Comparison of ENCODE assay signal across 8 cellular contexts in the genomic region with DNA sequence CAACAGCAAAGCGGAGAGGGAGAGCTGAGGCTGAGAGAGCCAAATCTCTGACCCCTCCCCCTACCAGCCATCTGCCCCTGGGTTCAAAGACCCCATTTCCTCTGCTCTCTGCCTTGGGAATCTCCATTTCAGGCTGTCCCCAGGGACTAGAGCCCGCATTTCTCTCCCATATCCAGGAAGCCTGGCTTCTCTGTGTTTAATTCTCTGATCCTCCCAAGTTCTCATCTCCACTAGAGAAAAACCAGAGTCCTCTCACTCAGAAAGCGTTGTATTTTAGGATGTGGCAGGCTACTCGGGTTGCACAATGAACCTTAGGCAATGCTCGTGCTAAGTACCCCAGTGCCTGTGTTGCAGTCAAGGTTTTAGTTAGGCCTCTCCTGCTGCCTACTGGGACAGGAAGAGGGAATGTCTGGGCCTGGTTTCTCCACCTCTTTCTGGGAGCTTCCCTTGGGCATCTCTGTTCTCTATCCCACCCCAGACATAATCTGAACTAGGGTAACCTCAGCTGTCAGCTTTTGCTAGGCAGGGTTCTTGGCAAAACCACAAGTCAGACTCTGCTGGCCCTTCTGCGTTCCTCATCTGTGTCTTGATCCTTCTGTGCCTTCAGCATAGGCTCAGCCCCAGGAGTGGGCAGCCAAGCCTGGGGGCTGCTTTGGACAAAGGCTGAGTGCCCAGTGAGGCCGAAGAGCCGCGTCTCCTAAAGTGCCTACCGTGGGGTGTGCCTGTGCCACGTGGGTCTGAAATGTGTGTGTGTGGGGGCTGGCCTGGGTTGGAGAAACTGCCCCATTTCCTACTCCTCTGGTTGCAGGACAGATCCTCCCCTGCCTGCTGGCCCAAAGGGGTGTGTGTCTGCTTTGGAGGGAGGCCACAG.
A peak's percentile ranks its signal among the peaks of the same experiment; 100 is the strongest.
DNase-seq lines count a peak whose midpoint lies in the region; ATAC-seq, FAIRE-seq and TF ChIP-seq lines count a peak whose summit lies in the region.

No MANE protein-coding gene starts in this region.

- CTCF ChIA-PET in activated CD4-positive, alpha-beta T cell treated with anti-CD3 and anti-CD28 coated beads, Interleukin-2, amount 10 ng/mL, durations not matched to agents 7 days and 5 days (lab: Charles Lee) = no interaction called here
- CTCF ChIA-PET in T-cell (lab: Charles Lee) (no interaction called here), GM10248 (lab: Yijun Ruan, JAX) (interaction anchor here (1.3 kb wide), 1 partner anchor 14 kb away, joined by 3 read pairs; no protein-coding TSS in a partner anchor)

- no peaks in the 10 kb centered on the region for H3K9me2 ChIP-seq in hepatocyte (replicated peaks; ENCODE audit: insufficient read depth)

- H3K4me3 ChIP-seq in hepatocyte (no peak overlapping the region), stomach (no peak overlapping the region)

- TF ChIP-seq CTCF in hepatocyte (IDR thresholded peaks at IDR 0.05; ENCODE audit: poor library complexity) = no peak
- no peak for TF ChIP-seq CTCF in stomach (IDR thresholded peaks at IDR 0.05)
- TF ChIP-seq CTCF in GM10248 (IDR thresholded peaks at IDR 0.05; ENCODE audit: control extremely low read depth, extremely low read depth, low read depth, missing control alignments) = no peak

- 71% methylated on average over 11 of the region's 11 CpGs for WGBS in hepatocyte (ENCODE audit: low lambda C conversion rate, missing lambda C conversion rate)
- 47 to 77% (median 73%) methylated on average over 11 of the region's 11 CpGs for WGBS in stomach, 5 donors

- H3K27ac ChIP-seq in hepatocyte (peak overlapping the region; percentile 33), stomach (peak overlapping the region; percentile 24 to 87 (median 79))

- no peak overlapping the region for H3K4me2 ChIP-seq in hepatocyte

- H3K27ac Mint-ChIP-seq in activated CD4-positive, alpha-beta T cell treated with anti-CD3 and anti-CD28 coated beads, Interleukin-2, amount 10 ng/mL, durations not matched to agents 7 days and 5 days = peak overlapping the region; percentile 86
- peak overlapping the region; percentile 76 to 82 for H3K27ac Mint-ChIP-seq in T-cell

- no peaks in the 10 kb centered on the region for H3K9me3 Mint-ChIP-seq in activated CD4-positive, alpha-beta T cell treated with anti-CD3 and anti-CD28 coated beads, Interleukin-2, amount 10 ng/mL, durations not matched to agents 7 days and 5 days
- no peaks in the 10 kb centered on the region for H3K9me3 Mint-ChIP-seq in T-cell

- peaks cover 19% of the 10 kb centered on the region for H3K4me1 Mint-ChIP-seq in activated CD4-positive, alpha-beta T cell treated with anti-CD3 and anti-CD28 coated beads, Interleukin-2, amount 10 ng/mL, durations not matched to agents 7 days and 5 days
- H3K4me1 Mint-ChIP-seq in T-cell = peaks cover 28 to 41% (median 31%) of the 10 kb centered on the region in 3 donors

- H3K4me1 ChIP-seq in hepatocyte (ENCODE audit: insufficient read depth) (peaks cover 28% of the 10 kb centered on the region), stomach (peaks cover 31 to 72% (median 51%) of the 10 kb centered on the region in 4 donors)

- intact Hi-C loops in stomach (cut with DNase I; ENCODE audit: low total_unique reads) = no loop called here

- DNase-seq in activated CD4-positive, alpha-beta T cell treated with anti-CD3 and anti-CD28 coated beads, Interleukin-2, amount 10 ng/mL, durations not matched to agents 7 days and 5 days = no peak
- DNase-seq in activated CD4-positive, alpha-beta T cell treated with anti-CD3 and anti-CD28 coated beads, Interleukin-2, amount 50 U/mL, for 4 hours = no peak
- DNase-seq in T-cell (peak in 1 of 34 experiments; percentile 17), hepatocyte (ENCODE audit: low spot score) (peak; percentile 66), stomach (no peak), HTR-8/SVneo (ENCODE audit: insufficient read length, low spot score) (no peak), NCI-H146 treated with DMSO at 0.1 percent for 48 hours (lab: John Stamatoyannopoulos, UW; ENCODE audit: unreplicated experiment) (no peak), GM10248 (ENCODE audit: extremely low spot score) (no peak)

- H3K36me3 ChIP-seq in hepatocyte (replicated peaks; ENCODE audit: insufficient read depth, low read depth) = no peaks in the 10 kb centered on the region
- peaks cover 0 to 32% (median 19%) of the 10 kb centered on the region in 4 donors for H3K36me3 ChIP-seq in stomach

- no peak for ATAC-seq in T-cell (replicated peaks in 1 of 4)

- H3K27me3 ChIP-seq in hepatocyte = no peaks in the 10 kb centered on the region
- H3K27me3 ChIP-seq in stomach = no peaks in the 10 kb centered on the region

- no peaks in the 10 kb centered on the region for H3K9me3 ChIP-seq in hepatocyte (ENCODE audit: low read depth)
- no peaks in the 10 kb centered on the region for H3K9me3 ChIP-seq in stomach

- no peak overlapping the region for H2AFZ ChIP-seq in hepatocyte

- no peaks in the 10 kb centered on the region for H3K79me2 ChIP-seq in hepatocyte

- POLR2A ChIA-PET in activated CD4-positive, alpha-beta T cell treated with anti-CD3 and anti-CD28 coated beads, Interleukin-2, amount 10 ng/mL, durations not matched to agents 7 days and 5 days (lab: Charles Lee) = no interaction called here
- POLR2A ChIA-PET in T-cell (lab: Charles Lee) = no interaction called here
- POLR2A ChIA-PET in GM10248 (lab: Yijun Ruan, JAX) = interaction anchor here (0.8 kb wide), 1 partner anchor 20 kb away, joined by 4 read pairs; no protein-coding TSS in a partner anchor

- H4K20me1 ChIP-seq in hepatocyte (ENCODE audit: insufficient read depth, poor library complexity, severe bottlenecking) = no peaks in the 10 kb centered on the region

- H3K27me3 Mint-ChIP-seq in activated CD4-positive, alpha-beta T cell treated with anti-CD3 and anti-CD28 coated beads, Interleukin-2, amount 10 ng/mL, durations not matched to agents 7 days and 5 days = no peaks in the 10 kb centered on the region
- H3K27me3 Mint-ChIP-seq in T-cell = no peaks in the 10 kb centered on the region

- TF ChIP-seq POLR2A in stomach (IDR thresholded peaks at IDR 0.05) = no peak

- no peak for FAIRE-seq in HTR-8/SVneo (lab: Jason Lieb, UNC)

- H3K36me3 Mint-ChIP-seq in activated CD4-positive, alpha-beta T cell treated with anti-CD3 and anti-CD28 coated beads, Interleukin-2, amount 10 ng/mL, durations not matched to agents 7 days and 5 days (ENCODE audit: low read depth) = peaks cover 15% of the 10 kb centered on the region
- H3K36me3 Mint-ChIP-seq in T-cell = peaks cover 41% of the 10 kb centered on the region

- no peak overlapping the region for H3K4me3 Mint-ChIP-seq in activated CD4-positive, alpha-beta T cell treated with anti-CD3 and anti-CD28 coated beads, Interleukin-2, amount 10 ng/mL, durations not matched to agents 7 days and 5 days
- peak overlapping the region in 1 of 3 donors; percentile 8 for H3K4me3 Mint-ChIP-seq in T-cell

- peak; percentile 50 for TF ChIP-seq EP300 in stomach (IDR thresholded peaks at IDR 0.05)
